In genomic region chr6:170394980-170395379, GRCh38 we compare ENCODE assay signal across 8 cellular contexts.
"Had no signal": no experiment of that assay in that cellular context is flagged by ENCODE, and none has a peak within 500 bp of the region (broad histone marks: within the 10 kb centered on the region; RNA-seq: fewer than 3 reads in every experiment).

No MANE protein-coding gene starts in this region.

- FAIRE-seq: G401.6, GM12878, GM12891, GM12892, GM18507, GM19239 had no signal

- ATAC-seq: GM12878 had no signal

- DNase-seq: GDM1, GF-D8 had no signal

- H3K4me3 ChIP-seq: GM12878 had no signal
